1 cellular context compared by ENCODE assay signal in genomic region chr10:26453850-26454249, GRCh38.
TF ChIP-seq lines count a peak whose summit lies in the region.

No MANE protein-coding gene starts in this region.

TF ChIP-seq in SK-N-SH, 30 proteins besides CTCF, POLR2A, EP300 and RAD21 (continued from another document):
- TF ChIP-seq PBX3 (IDR thresholded peaks at IDR 0.05) (no peak), RFX5 (IDR thresholded peaks at IDR 0.05; ENCODE audit: low read length) (no peak), GABPA (IDR thresholded peaks at IDR 0.05; ENCODE audit: low read depth) (no peak), MXI1 (IDR thresholded peaks at IDR 0.05; ENCODE audit: low read depth, low read length) (no peak), USF1 (IDR thresholded peaks at IDR 0.05; ENCODE audit: borderline replicate concordance, low read depth) (no peak), ELF1 (IDR thresholded peaks at IDR 0.05) (no peak), POLR2AphosphoS5 (IDR thresholded peaks at IDR 0.05; ENCODE audit: low read depth, low read length) (no peak), YY1 (IDR thresholded peaks at IDR 0.05; ENCODE audit: low read depth) (no peak)
